Comparison of ENCODE assay signal across 8 cellular contexts in genomic region chr16:89192185-89193020, GRCh38. TPM values are rescaled to one million over a fixed set of nuclear protein-coding genes. Genes with fewer than 3 reads are reported as not detected.
DNase-seq lines count a peak whose midpoint lies in the region; ATAC-seq and TF ChIP-seq lines count a peak whose summit lies in the region.
"Not testable (repeated sequence)": the region's sequence is repeated elsewhere in the genome, so short reads cannot be mapped to it uniquely, and the experiment has no call there.

No MANE protein-coding gene starts in this region.

- DNase-seq in Caki2 (ENCODE audit: low read depth) (peak; percentile 91), NT2/D1 (ENCODE audit: low read depth, low spot score) (peak; percentile 79), body of pancreas (peak in 3 of 4 donors; percentile 19 to 87 (median 57)), cardiac septum (ENCODE audit: low spot score) (peak; percentile 89), osteoblast (ENCODE audit: insufficient read length, low spot score, missing footprints) (peak; percentile 94)
- peak; percentile 94 for DNase-seq in activated CD4-positive, alpha-beta T cell treated with anti-CD3 and anti-CD28 coated beads for 36 hours
- peak; percentile 50 for DNase-seq in stimulated activated naive B cell treated with anti-CD40 and anti-IgM and Interleukin-4, amounts not matched to agents 10 μg/mL and 1 μg/mL and 100 μg/mL, for 72 hours

- not testable (repeated sequence) for TF ChIP-seq POLR2A in body of pancreas (IDR thresholded peaks at IDR 0.05)

- peak overlapping the region; percentile 72 for H2AFZ ChIP-seq in osteoblast (ENCODE audit: low read length)

- not testable (repeated sequence) for H3K4me1 Mint-ChIP-seq in activated CD4-positive, alpha-beta T cell treated with anti-CD3 and anti-CD28 coated beads for 36 hours; stimulated activated naive B cell treated with anti-CD40 and anti-IgM and Interleukin-4, amounts not matched to agents 10 μg/mL and 1 μg/mL and 100 μg/mL, for 72 hours

- H3K36me3 Mint-ChIP-seq in activated CD4-positive, alpha-beta T cell treated with anti-CD3 and anti-CD28 coated beads for 36 hours (ENCODE audit: low read depth); stimulated activated naive B cell treated with anti-CD40 and anti-IgM and Interleukin-4, amounts not matched to agents 10 μg/mL and 1 μg/mL and 100 μg/mL, for 72 hours: not testable (repeated sequence)

- H3K27ac ChIP-seq in body of pancreas; osteoblast (ENCODE audit: low read depth, low read length): not testable (repeated sequence)

- POLR2A ChIA-PET in activated CD4-positive, alpha-beta T cell treated with anti-CD3 and anti-CD28 coated beads for 36 hours (lab: Charles Lee): interaction anchor here (0.6 to 1.4 kb wide), 6 partner anchors 9 to 1325 kb away, joined by 3 to 5 read pairs (median 4); partner anchors contain the start of genes APRT, CDH15, GALNS and TRAPPC2L

- H3K4me2 ChIP-seq in osteoblast (ENCODE audit: insufficient read depth, low read length): peak overlapping the region; percentile 84

- ATAC-seq in HG03280 (IDR thresholded peaks at IDR 0.05; ENCODE audit: unreplicated experiment) (peak; percentile 28), body of pancreas (peak; percentile 40)
- peak; percentile 52 for ATAC-seq in activated CD4-positive, alpha-beta T cell treated with anti-CD3 and anti-CD28 coated beads for 36 hours
- peak; percentile 38 to 43 for ATAC-seq in stimulated activated naive B cell treated with anti-CD40 and anti-IgM and Interleukin-4, amounts not matched to agents 10 μg/mL and 1 μg/mL and 100 μg/mL, for 72 hours (replicated peaks)

- H3K4me3 ChIP-seq in NT2/D1 (ENCODE audit: insufficient read length, low read depth) (peak overlapping the region; percentile 61), osteoblast (ENCODE audit: insufficient read depth, low read length) (peak overlapping the region; percentile 68)
- H3K4me3 ChIP-seq in body of pancreas: not testable (repeated sequence)

- H3K9ac ChIP-seq in NT2/D1 (ENCODE audit: insufficient read length, low read depth): peak overlapping the region; percentile 82

- not testable (repeated sequence) for H3K9me3 Mint-ChIP-seq in activated CD4-positive, alpha-beta T cell treated with anti-CD3 and anti-CD28 coated beads for 36 hours (ENCODE audit: low read depth); stimulated activated naive B cell treated with anti-CD40 and anti-IgM and Interleukin-4, amounts not matched to agents 10 μg/mL and 1 μg/mL and 100 μg/mL, for 72 hours

- peaks cover 20% of the 10 kb centered on the region for H3K27me3 ChIP-seq in NT2/D1 (ENCODE audit: insufficient read depth, insufficient read length)
- not testable (repeated sequence) for H3K27me3 ChIP-seq in body of pancreas; osteoblast (ENCODE audit: insufficient read depth, low read length)

- H3K36me3 ChIP-seq in NT2/D1 (ENCODE audit: insufficient read depth, insufficient read length, low read length); body of pancreas (replicated peaks in 1 of 2; ENCODE audit: insufficient read depth in 1 of 2, low read depth in 2 of 2); osteoblast (ENCODE audit: insufficient read depth, low read length): not testable (repeated sequence)

- not testable (repeated sequence) for H4K20me1 ChIP-seq in osteoblast (ENCODE audit: insufficient read depth, low read length)

- TF ChIP-seq CTCF in body of pancreas (IDR thresholded peaks at IDR 0.05); osteoblast (IDR thresholded peaks at IDR 0.05; ENCODE audit: extremely low read depth, low read depth, low read length): not testable (repeated sequence)

- H3K4me1 ChIP-seq in NT2/D1 (ENCODE audit: insufficient read depth, insufficient read length) (peaks cover 18% of the 10 kb centered on the region), body of pancreas (peaks cover 11% of the 10 kb centered on the region)
- not testable (repeated sequence) for H3K4me1 ChIP-seq in osteoblast (ENCODE audit: insufficient read depth, low read length)

- not testable (repeated sequence) for H3K9me3 ChIP-seq in NT2/D1 (ENCODE audit: insufficient read depth, low read length); body of pancreas; osteoblast (ENCODE audit: low read depth, low read length)

- H3K27me3 Mint-ChIP-seq in activated CD4-positive, alpha-beta T cell treated with anti-CD3 and anti-CD28 coated beads for 36 hours: not testable (repeated sequence)
- H3K27me3 Mint-ChIP-seq in stimulated activated naive B cell treated with anti-CD40 and anti-IgM and Interleukin-4, amounts not matched to agents 10 μg/mL and 1 μg/mL and 100 μg/mL, for 72 hours: peaks cover 6 to 22% of the 10 kb centered on the region in 2 donors

- CTCF ChIA-PET in activated CD4-positive, alpha-beta T cell treated with anti-CD3 and anti-CD28 coated beads for 36 hours (lab: Charles Lee): interaction anchor here (0.6 to 1.0 kb wide), 4 partner anchors 22 to 336 kb away, joined by 3 to 5 read pairs (median 4); partner anchors contain the start of genes GALNS and TRAPPC2L

- H3K4me3 Mint-ChIP-seq in activated CD4-positive, alpha-beta T cell treated with anti-CD3 and anti-CD28 coated beads for 36 hours: not testable (repeated sequence)
- peak overlapping the region in 1 of 2 donors; percentile 32 for H3K4me3 Mint-ChIP-seq in stimulated activated naive B cell treated with anti-CD40 and anti-IgM and Interleukin-4, amounts not matched to agents 10 μg/mL and 1 μg/mL and 100 μg/mL, for 72 hours

- intact Hi-C loops in activated CD4-positive, alpha-beta T cell treated with anti-CD3 and anti-CD28 coated beads for 36 hours (cut with DNase I, micrococcal nuclease): loop anchor here (1.0 to 5.0 kb wide), 12 partner anchors 9 to 740 kb away; partner anchors contain the start of genes CDH15 (in 2 of the 2), CYBA (in 1 of the 2), SPG7 (in 1 of the 2) and TRAPPC2L (in 1 of the 2)
- intact Hi-C loops in body of pancreas (cut with DNase I); cardiac septum (cut with DNase I): not testable (repeated sequence)

- H3K27ac Mint-ChIP-seq in activated CD4-positive, alpha-beta T cell treated with anti-CD3 and anti-CD28 coated beads for 36 hours; stimulated activated naive B cell treated with anti-CD40 and anti-IgM and Interleukin-4, amounts not matched to agents 10 μg/mL and 1 μg/mL and 100 μg/mL, for 72 hours: not testable (repeated sequence)

- not testable (repeated sequence) for H3K79me2 ChIP-seq in osteoblast (ENCODE audit: insufficient read depth, low read length)

- 3 to 6% methylated on average over 13 to 58 of the region's 68 CpGs for WGBS in body of pancreas, 2 donors

- in situ Hi-C loops in Caki2 (cut with HindIII; ENCODE audit: low pct_unique_long_range_greater_than_20kb, low sequenced_read_pairs): not testable (repeated sequence)

RNA-seq across cellular contexts. Expression of gene SLC22A31, which starts 7.9 kb away (rescaled TPM):
- total RNA-seq in Caki2 (2014; rRNA removed; shearing (Covaris generic); ENCODE audit: low replicate concordance): not detected in 2 replicates
- total RNA-seq in activated CD4-positive, alpha-beta T cell treated with anti-CD3 and anti-CD28 coated beads for 36 hours: 1 to 10 TPM in 1 of 2 experiments, under 1 TPM in 1; 0.49 to 1.3 TPM
- 10 to 100 TPM in 1 of 2 donors, not detected in 1; 68.2 TPM for total RNA-seq in body of pancreas
- total RNA-seq in cardiac septum: not detected
- total RNA-seq in osteoblast: not detected in 2 replicates

RNA-seq across cellular contexts. Expression of gene CDH15, which starts 20.9 kb away (rescaled TPM):
- 0.51 and 1.0 TPM in 2 replicates for total RNA-seq in Caki2 (2014; rRNA removed; shearing (Covaris generic); ENCODE audit: low replicate concordance)
- total RNA-seq in activated CD4-positive, alpha-beta T cell treated with anti-CD3 and anti-CD28 coated beads for 36 hours: not detected
- total RNA-seq in body of pancreas: 1 to 10 TPM in 1 of 2 donors, not detected in 1; 1.0 TPM
- 0.27 TPM for total RNA-seq in cardiac septum
- 1.5 and 2.2 TPM in 2 replicates for total RNA-seq in osteoblast

RNA-seq across cellular contexts. Expression of gene ZNF778, which starts 25.1 kb away (rescaled TPM):
- 8.7 and 14.5 TPM in 2 replicates for total RNA-seq in Caki2 (2014; rRNA removed; shearing (Covaris generic); ENCODE audit: low replicate concordance)
- total RNA-seq in activated CD4-positive, alpha-beta T cell treated with anti-CD3 and anti-CD28 coated beads for 36 hours: 1 to 10 TPM; 4.7 to 5.0 TPM
- total RNA-seq in body of pancreas (1 to 10 TPM; 4.9 to 5.6 TPM), cardiac septum (9.7 TPM), osteoblast (6.2 and 8.7 TPM in 2 replicates)
